9 cellular contexts compared by ENCODE assay signal in genomic region chr12:117408161-117408791, GRCh38. TPM values are rescaled to one million over a fixed set of nuclear protein-coding genes. Genes with fewer than 3 reads are reported as not detected.
DNase-seq lines count a peak whose midpoint lies in the region; ATAC-seq, FAIRE-seq and TF ChIP-seq lines count a peak whose summit lies in the region.
"Had no signal": no experiment of that assay in that cellular context is flagged by ENCODE, and none has a peak within 500 bp of the region (broad histone marks: within the 10 kb centered on the region; RNA-seq: fewer than 3 reads in every experiment).

No MANE protein-coding gene starts in this region.

- H3K4me3 Mint-ChIP-seq in naive thymus-derived CD8-positive, alpha-beta T cell: no peak overlapping the region
- no peak overlapping the region for H3K4me3 Mint-ChIP-seq in CD8-positive, alpha-beta memory T cell
- H3K4me3 Mint-ChIP-seq: CD4-positive, alpha-beta memory T cell had no signal

- WGBS in right lobe of liver (ENCODE audit: insufficient coverage, low coverage, low lambda C conversion rate, missing lambda C conversion rate): 39% methylated on average over 9 of the region's 11 CpGs

- ATAC-seq in right lobe of liver (peak; percentile 93 to 98 (median 96)), GM21381 (IDR thresholded peaks at IDR 0.05; ENCODE audit: unreplicated experiment) (no peak)
- no peak for ATAC-seq in naive thymus-derived CD8-positive, alpha-beta T cell

- peaks cover 0 to 22% (median 7%) of the 10 kb centered on the region in 5 donors for H3K27me3 Mint-ChIP-seq in naive thymus-derived CD8-positive, alpha-beta T cell
- peaks cover 0 to 2% of the 10 kb centered on the region in 2 donors for H3K27me3 Mint-ChIP-seq in CD8-positive, alpha-beta memory T cell

- H3K4me1 ChIP-seq in right lobe of liver: peaks cover 0 to 6% (median 4%) of the 10 kb centered on the region in 4 donors
- no peaks in the 10 kb centered on the region for H3K4me1 ChIP-seq in CD8-positive, alpha-beta memory T cell (ENCODE audit: insufficient read depth, low read length)

- H3K27ac ChIP-seq in right lobe of liver: no peak overlapping the region
- no peak overlapping the region for H3K27ac ChIP-seq in CD8-positive, alpha-beta memory T cell (ENCODE audit: low read depth, low read length)

- no peaks in the 10 kb centered on the region for H3K27me3 ChIP-seq in bronchial epithelial cell (ENCODE audit: control insufficient read depth, insufficient read depth, low read length)
- no peaks in the 10 kb centered on the region for H3K27me3 ChIP-seq in right lobe of liver
- no peaks in the 10 kb centered on the region for H3K27me3 ChIP-seq in CD8-positive, alpha-beta memory T cell (ENCODE audit: insufficient read depth, low read length, poor library complexity, severe bottlenecking)

- H3K27ac Mint-ChIP-seq in naive thymus-derived CD8-positive, alpha-beta T cell: no peak overlapping the region
- H3K27ac Mint-ChIP-seq in CD8-positive, alpha-beta memory T cell: no peak overlapping the region
- H3K27ac Mint-ChIP-seq: CD4-positive, alpha-beta memory T cell had no signal

- POLR2A ChIA-PET in naive thymus-derived CD8-positive, alpha-beta T cell (lab: Charles Lee): no interaction called here
- POLR2A ChIA-PET in CD8-positive, alpha-beta memory T cell (lab: Charles Lee): no interaction called here

- intact Hi-C loops in right lobe of liver (cut with DNase I): no loop called here

- peaks cover 0 to 15% (median 3%) of the 10 kb centered on the region in 9 donors for H3K9me3 Mint-ChIP-seq in naive thymus-derived CD8-positive, alpha-beta T cell
- H3K9me3 Mint-ChIP-seq in CD8-positive, alpha-beta memory T cell: peaks cover 0 to 5% (median 0%) of the 10 kb centered on the region in 5 donors

- FAIRE-seq in bronchial epithelial cell (lab: Jason Lieb, UNC): no peak

- no peak for TF ChIP-seq CTCF in LNCaP clone FGC (IDR thresholded peaks at IDR 0.05; ENCODE audit: control insufficient read depth, extremely low read depth, insufficient read depth)
- TF ChIP-seq CTCF in bronchial epithelial cell (IDR thresholded peaks at IDR 0.05; ENCODE audit: insufficient read depth, low read length, severe bottlenecking): no peak
- no peak for TF ChIP-seq CTCF in right lobe of liver (IDR thresholded peaks at IDR 0.05)
- no peak for TF ChIP-seq CTCF in GM20000 (IDR thresholded peaks at IDR 0.05; ENCODE audit: extremely low read depth, missing control alignments)

- CTCF ChIA-PET in CD8-positive, alpha-beta memory T cell (lab: Charles Lee): no interaction called here

- H3K36me3 ChIP-seq in bronchial epithelial cell (ENCODE audit: control insufficient read depth, insufficient read depth, low read length) (no peaks in the 10 kb centered on the region), right lobe of liver (no peaks in the 10 kb centered on the region)
- no peaks in the 10 kb centered on the region for H3K36me3 ChIP-seq in CD8-positive, alpha-beta memory T cell (ENCODE audit: insufficient read depth, low read length)

- no peaks in the 10 kb centered on the region for H3K4me1 Mint-ChIP-seq in naive thymus-derived CD8-positive, alpha-beta T cell
- no peaks in the 10 kb centered on the region for H3K4me1 Mint-ChIP-seq in CD8-positive, alpha-beta memory T cell
- H3K4me1 Mint-ChIP-seq: CD4-positive, alpha-beta memory T cell had no signal

- H3K9me3 ChIP-seq in right lobe of liver: no peaks in the 10 kb centered on the region
- H3K9me3 ChIP-seq in CD8-positive, alpha-beta memory T cell (ENCODE audit: low read length): no peaks in the 10 kb centered on the region

- TF ChIP-seq POLR2A in right lobe of liver (IDR thresholded peaks at IDR 0.05): no peak

- no peak overlapping the region for H3K4me3 ChIP-seq in LNCaP clone FGC (ENCODE audit: low read depth, low read length)
- no peak overlapping the region for H3K4me3 ChIP-seq in bronchial epithelial cell (ENCODE audit: low read depth, low read length)
- no peak overlapping the region for H3K4me3 ChIP-seq in right lobe of liver
- H3K4me3 ChIP-seq in CD8-positive, alpha-beta memory T cell (ENCODE audit: low read length): no peak overlapping the region

- DNase-seq in A172 (ENCODE audit: low spot score): peak; percentile 68
- DNase-seq in LNCaP clone FGC (ENCODE audit: low read depth): peak; percentile 63
- peak; percentile 0 for DNase-seq in bronchial epithelial cell (ENCODE audit: low read depth)
- peak; percentile 56 to 84 (median 68) for DNase-seq in right lobe of liver
- no peak for DNase-seq in naive thymus-derived CD8-positive, alpha-beta T cell
- no peak for DNase-seq in GM20000 (ENCODE audit: low spot score)
- DNase-seq in CD8-positive, alpha-beta memory T cell: no peak
- DNase-seq: CD4-positive, alpha-beta memory T cell had no signal

- H3K36me3 Mint-ChIP-seq in naive thymus-derived CD8-positive, alpha-beta T cell: no peaks in the 10 kb centered on the region
- H3K36me3 Mint-ChIP-seq in CD8-positive, alpha-beta memory T cell: no peaks in the 10 kb centered on the region
- H3K36me3 Mint-ChIP-seq: CD4-positive, alpha-beta memory T cell had no signal

RNA-seq across cellular contexts. Expression of gene NOS1, which starts 46.9 kb away (rescaled TPM):
- total RNA-seq in A172 (2014; rRNA removed; shearing (Covaris generic)): not detected in 2 replicates
- total RNA-seq in bronchial epithelial cell: 0.26 TPM in 2 replicates
- under 1 TPM; under 0.01 to 0.12 (median 0.05) TPM for total RNA-seq in right lobe of liver
- not detected for total RNA-seq in naive thymus-derived CD8-positive, alpha-beta T cell
- polyA plus RNA-seq in naive thymus-derived CD8-positive, alpha-beta T cell: not detected
- not detected for total RNA-seq in CD8-positive, alpha-beta memory T cell
- polyA plus RNA-seq in CD8-positive, alpha-beta memory T cell: not detected
- total RNA-seq: CD4-positive, alpha-beta memory T cell had no signal
- polyA plus RNA-seq: CD4-positive, alpha-beta memory T cell had no signal

Comparison
In these comparisons a context has a peak if more than half of its experiments do, and no peak if none do; other contexts are left out.
1. DNase-seq: peak in A172 (single experiment), LNCaP clone FGC (single experiment), bronchial epithelial cell (single experiment) and right lobe of liver (3 of 3); none in naive thymus-derived CD8-positive, alpha-beta T cell (0 of 10), GM20000 (single experiment) and CD8-positive, alpha-beta memory T cell (0 of 5).
2. ATAC-seq: peak in right lobe of liver (4 of 4); none in naive thymus-derived CD8-positive, alpha-beta T cell (0 of 2) and GM21381 (single experiment).